1 cellular context compared by ENCODE assay signal in the genomic region with DNA sequence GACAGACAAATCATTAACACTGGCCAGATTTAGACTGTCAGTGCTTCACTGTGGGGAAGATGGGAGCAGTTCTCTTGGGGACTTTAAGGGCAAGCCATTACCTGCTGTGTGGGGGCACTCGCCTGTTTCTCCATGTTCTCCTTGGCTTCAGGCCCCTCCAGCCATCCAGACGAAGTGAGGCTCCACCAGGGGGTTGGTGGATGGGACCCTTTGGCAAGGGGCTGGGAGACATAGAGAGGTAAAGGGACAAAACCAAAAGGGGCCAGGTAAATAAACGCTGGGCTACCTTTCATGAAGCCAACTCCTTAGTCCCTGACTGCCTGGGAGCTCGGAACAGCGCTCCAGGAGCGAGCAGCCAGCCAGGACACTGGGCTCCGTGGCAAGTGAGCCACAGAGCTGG.
TF ChIP-seq lines count a peak whose summit lies in the region.

No MANE protein-coding gene starts in this region.

TF ChIP-seq in GM23338, 12 proteins besides CTCF, POLR2A, EP300 and RAD21 (continued from another document):
- TF ChIP-seq, protein P1, sequence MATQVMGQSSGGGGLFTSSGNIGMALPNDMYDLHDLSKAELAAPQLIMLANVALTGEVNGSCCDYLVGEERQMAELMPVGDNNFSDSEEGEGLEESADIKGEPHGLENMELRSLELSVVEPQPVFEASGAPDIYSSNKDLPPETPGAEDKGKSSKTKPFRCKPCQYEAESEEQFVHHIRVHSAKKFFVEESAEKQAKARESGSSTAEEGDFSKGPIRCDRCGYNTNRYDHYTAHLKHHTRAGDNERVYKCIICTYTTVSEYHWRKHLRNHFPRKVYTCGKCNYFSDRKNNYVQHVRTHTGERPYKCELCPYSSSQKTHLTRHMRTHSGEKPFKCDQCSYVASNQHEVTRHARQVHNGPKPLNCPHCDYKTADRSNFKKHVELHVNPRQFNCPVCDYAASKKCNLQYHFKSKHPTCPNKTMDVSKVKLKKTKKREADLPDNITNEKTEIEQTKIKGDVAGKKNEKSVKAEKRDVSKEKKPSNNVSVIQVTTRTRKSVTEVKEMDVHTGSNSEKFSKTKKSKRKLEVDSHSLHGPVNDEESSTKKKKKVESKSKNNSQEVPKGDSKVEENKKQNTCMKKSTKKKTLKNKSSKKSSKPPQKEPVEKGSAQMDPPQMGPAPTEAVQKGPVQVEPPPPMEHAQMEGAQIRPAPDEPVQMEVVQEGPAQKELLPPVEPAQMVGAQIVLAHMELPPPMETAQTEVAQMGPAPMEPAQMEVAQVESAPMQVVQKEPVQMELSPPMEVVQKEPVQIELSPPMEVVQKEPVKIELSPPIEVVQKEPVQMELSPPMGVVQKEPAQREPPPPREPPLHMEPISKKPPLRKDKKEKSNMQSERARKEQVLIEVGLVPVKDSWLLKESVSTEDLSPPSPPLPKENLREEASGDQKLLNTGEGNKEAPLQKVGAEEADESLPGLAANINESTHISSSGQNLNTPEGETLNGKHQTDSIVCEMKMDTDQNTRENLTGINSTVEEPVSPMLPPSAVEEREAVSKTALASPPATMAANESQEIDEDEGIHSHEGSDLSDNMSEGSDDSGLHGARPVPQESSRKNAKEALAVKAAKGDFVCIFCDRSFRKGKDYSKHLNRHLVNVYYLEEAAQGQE (IDR thresholded peaks at IDR 0.05; ENCODE audit: unreplicated experiment), result no peak
- TF ChIP-seq CREB1 (CRISPR knock-in tag; IDR thresholded peaks at IDR 0.05; ENCODE audit: low read depth), result no peak
TF ChIP-seq in GM23338: peak in this region for 1.
